3 cellular contexts compared by ENCODE assay signal in genomic region chr17:4818276-4818675, GRCh38.
TF ChIP-seq lines count a peak whose summit lies in the region.

No MANE protein-coding gene starts in this region.

TF ChIP-seq in GM23338, 12 proteins besides CTCF, POLR2A, EP300 and RAD21 (continues in another document):
- no peak for TF ChIP-seq POLR2AphosphoS5 (IDR thresholded peaks at IDR 0.05; ENCODE audit: low read depth)
- TF ChIP-seq NANOG (IDR thresholded peaks at IDR 0.05; ENCODE audit: borderline replicate concordance): no peak
- no peak for TF ChIP-seq ETS1 (IDR thresholded peaks at IDR 0.05)
- TF ChIP-seq ZNF331 (CRISPR knock-in tag; IDR thresholded peaks at IDR 0.05; ENCODE audit: low read depth): no peak
- TF ChIP-seq STAT1 (IDR thresholded peaks at IDR 0.05; ENCODE audit: unreplicated experiment): no peak
- TF ChIP-seq CREB1 (CRISPR knock-in tag; IDR thresholded peaks at IDR 0.05; ENCODE audit: low read depth): no peak
- TF ChIP-seq EZH2 (IDR thresholded peaks at IDR 0.05; ENCODE audit: low read depth, unreplicated experiment): no peak
- no peak for TF ChIP-seq EZH2phosphoT487 (IDR thresholded peaks at IDR 0.05; ENCODE audit: unreplicated experiment)

TF ChIP-seq in HCT116, 20 proteins besides CTCF, POLR2A, EP300 and RAD21:
- TF ChIP-seq JUND (IDR thresholded peaks at IDR 0.05) (no peak), ZFX (IDR thresholded peaks at IDR 0.05) (no peak), YY1 (IDR thresholded peaks at IDR 0.05; ENCODE audit: extremely low read depth, insufficient replicate concordance, low read depth, low read length) (no peak), ELF1 (IDR thresholded peaks at IDR 0.05; ENCODE audit: borderline replicate concordance, low read depth) (no peak), TCF7L2 (IDR thresholded peaks at IDR 0.05; ENCODE audit: borderline replicate concordance, extremely low read depth, insufficient read depth, insufficient read length) (no peak), EGR1 (IDR thresholded peaks at IDR 0.05; ENCODE audit: low read depth) (no peak), ATF3 (IDR thresholded peaks at IDR 0.05) (no peak), CEBPB (IDR thresholded peaks at IDR 0.05; ENCODE audit: low read depth) (no peak), EZH2phosphoT487 (IDR thresholded peaks at IDR 0.05; ENCODE audit: borderline replicate concordance) (no peak), SIN3A (IDR thresholded peaks at IDR 0.05; ENCODE audit: low read depth) (no peak), SP1 (IDR thresholded peaks at IDR 0.05; ENCODE audit: low read depth) (no peak), FOSL1 (IDR thresholded peaks at IDR 0.05; ENCODE audit: low read depth) (no peak), CBX3 (IDR thresholded peaks at IDR 0.05; ENCODE audit: low read depth) (no peak), EZH2 (IDR thresholded peaks at IDR 0.05) (no peak), POLR2AphosphoS5 (IDR thresholded peaks at IDR 0.05; ENCODE audit: low read depth, low read length) (no peak)

TF ChIP-seq in K562, 482 proteins besides CTCF, POLR2A, EP300 and RAD21:
- TF ChIP-seq ZNF518B (CRISPR knock-in tag; IDR thresholded peaks at IDR 0.05) (no peak), STAT5B (CRISPR knock-in tag; IDR thresholded peaks at IDR 0.05) (no peak), FOXJ2 (tag; IDR thresholded peaks at IDR 0.05) (no peak), PHF20 (IDR thresholded peaks at IDR 0.05; ENCODE audit: partially characterized antibody) (no peak), ZFX (CRISPR knock-in tag; IDR thresholded peaks at IDR 0.05) (no peak), PREB (CRISPR knock-in tag; IDR thresholded peaks at IDR 0.05) (no peak), CSDE1 (IDR thresholded peaks at IDR 0.05) (no peak), CBFA2T3 (IDR thresholded peaks at IDR 0.05) (no peak), NR3C1 (CRISPR knock-in tag; IDR thresholded peaks at IDR 0.05) (no peak), ZNF444 (CRISPR knock-in tag; IDR thresholded peaks at IDR 0.05) (no peak)
